Comparison of ENCODE assay signal across 8 cellular contexts in the genomic region with DNA sequence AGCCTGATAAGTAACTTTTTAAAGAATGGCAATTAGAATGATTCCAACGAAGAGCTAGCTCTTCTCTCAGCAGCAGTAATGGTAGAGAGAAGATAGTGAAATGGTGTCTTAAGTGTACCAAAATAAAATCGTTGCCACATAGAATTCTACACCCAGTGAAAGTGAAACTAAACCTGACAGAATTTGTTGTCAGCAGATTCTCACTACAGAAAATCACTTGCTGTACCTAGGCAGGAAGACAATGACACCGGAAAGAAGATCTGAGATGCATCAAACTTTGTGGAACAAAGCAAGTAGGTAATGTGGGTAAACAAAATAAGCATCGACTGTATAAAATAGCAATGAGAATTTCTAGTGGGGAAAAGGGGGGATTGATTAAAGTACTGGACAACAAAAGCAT. TPM values are rescaled to one million over a fixed set of nuclear protein-coding genes. Genes with fewer than 3 reads are reported as not detected.
A peak's percentile ranks its signal among the peaks of the same experiment; 100 is the strongest.
DNase-seq lines count a peak whose midpoint lies in the region; ATAC-seq and TF ChIP-seq lines count a peak whose summit lies in the region.
"Had no signal": no experiment of that assay in that cellular context is flagged by ENCODE, and none has a peak within 500 bp of the region (broad histone marks: within the 10 kb centered on the region; RNA-seq: fewer than 3 reads in every experiment).

No MANE protein-coding gene starts in this region.

- TF ChIP-seq CTCF in GM13977 (IDR thresholded peaks at IDR 0.05; ENCODE audit: extremely low read depth, insufficient read depth, missing control alignments) (no peak), HFFc6 (IDR thresholded peaks at IDR 0.05) (no peak), osteoblast (IDR thresholded peaks at IDR 0.05; ENCODE audit: extremely low read depth, low read depth, low read length) (no peak), GM23338 (conservative IDR thresholded peaks at IDR 0.05; ENCODE audit: low read depth in 2 of 2) (no peak), chondrocyte (IDR thresholded peaks at IDR 0.05) (no peak)

- H3K4me3 ChIP-seq in osteoblast (ENCODE audit: insufficient read depth, low read length): peak overlapping the region; percentile 51
- no peak overlapping the region for H3K4me3 ChIP-seq in GM23338

- no peaks in the 10 kb centered on the region for H3K27me3 ChIP-seq in osteoblast (ENCODE audit: insufficient read depth, low read length)
- no peaks in the 10 kb centered on the region for H3K27me3 ChIP-seq in GM23338 (ENCODE audit: insufficient read depth)

- H4K20me1 ChIP-seq in osteoblast (ENCODE audit: insufficient read depth, low read length): no peaks in the 10 kb centered on the region
- no peaks in the 10 kb centered on the region for H4K20me1 ChIP-seq in GM23338 (replicated peaks; ENCODE audit: insufficient read depth)

- H3K27me3 Mint-ChIP-seq in HFFc6 (ENCODE audit: insufficient read depth) (peaks cover 10% of the 10 kb centered on the region), GM23338 (ENCODE audit: insufficient read depth, low read depth, poor library complexity) (peaks cover 5% of the 10 kb centered on the region), chondrocyte (ENCODE audit: low read depth) (no peaks in the 10 kb centered on the region)
- no peaks in the 10 kb centered on the region for H3K27me3 Mint-ChIP-seq in activated CD4-positive, alpha-beta memory T cell treated with anti-CD3 and anti-CD28 coated beads for 36 hours

- H3K36me3 Mint-ChIP-seq in HFFc6 (ENCODE audit: low read depth) (0 out of 2 replicates have a peak, but pooled peaks cover 4% of the 10 kb centered on the region), GM23338 (ENCODE audit: low read depth) (peaks cover 4% of the 10 kb centered on the region; the same call in 1 of the 3 replicates), chondrocyte (ENCODE audit: low read depth) (peaks cover 1% of the 10 kb centered on the region)
- H3K36me3 Mint-ChIP-seq in activated CD4-positive, alpha-beta memory T cell treated with anti-CD3 and anti-CD28 coated beads for 36 hours: peaks cover 4% of the 10 kb centered on the region

- POLR2A ChIA-PET in activated CD4-positive, alpha-beta memory T cell treated with anti-CD3 and anti-CD28 coated beads for 36 hours (lab: Charles Lee): no interaction called here

- no peaks in the 10 kb centered on the region for H3K9me2 ChIP-seq in GM23338 (ENCODE audit: insufficient read depth)

- intact Hi-C loops in activated CD4-positive, alpha-beta memory T cell treated with anti-CD3 and anti-CD28 coated beads for 36 hours (cut with micrococcal nuclease): no loop called here

- H3K4me2 ChIP-seq in osteoblast (ENCODE audit: insufficient read depth, low read length) (peak overlapping the region; percentile 70), GM23338 (no peak overlapping the region)

- peak; percentile 47 for DNase-seq in GM13977 (ENCODE audit: low spot score)
- no peak for DNase-seq in HFFc6
- DNase-seq in activated CD4-positive, alpha-beta memory T cell treated with anti-CD3 and anti-CD28 coated beads for 36 hours: no peak
- DNase-seq in osteoblast (ENCODE audit: insufficient read length, low spot score, missing footprints): no peak
- DNase-seq in GM23338 (ENCODE audit: low spot score): no peak
- no peak for DNase-seq in chondrocyte (ENCODE audit: low spot score)

- H3K4me3 Mint-ChIP-seq in HFFc6 (peak overlapping the region; percentile 71), GM23338 (no peak overlapping the region), chondrocyte (ENCODE audit: unreplicated experiment) (no peak overlapping the region)
- peak overlapping the region; percentile 34 for H3K4me3 Mint-ChIP-seq in activated CD4-positive, alpha-beta memory T cell treated with anti-CD3 and anti-CD28 coated beads for 36 hours

- CTCF ChIA-PET in activated CD4-positive, alpha-beta memory T cell treated with anti-CD3 and anti-CD28 coated beads for 36 hours (lab: Charles Lee): interaction anchor here (1.3 to 2.3 kb wide), 4 partner anchors 9 to 425 kb away, joined by 4 to 10 read pairs (median 8); no protein-coding TSS in a partner anchor

- peaks cover under 1% of the 10 kb centered on the region for H3K9me3 ChIP-seq in osteoblast (ENCODE audit: low read depth, low read length)

- in situ Hi-C loops in GM13977 (cut with MboI; ENCODE audit: low pct_unique_long_range_greater_than_20kb, low sequenced_read_pairs, unreplicated experiment): no loop called here

- no peak for ATAC-seq in GM23338
- no peak for ATAC-seq in GM21381 (IDR thresholded peaks at IDR 0.05; ENCODE audit: unreplicated experiment)

- H3K27ac ChIP-seq in osteoblast (ENCODE audit: low read depth, low read length): no peak overlapping the region
- no peak overlapping the region for H3K27ac ChIP-seq in GM23338 (ENCODE audit: low read depth)

- peak overlapping the region; percentile 89 for H2AFZ ChIP-seq in osteoblast (ENCODE audit: low read length)
- H2AFZ ChIP-seq in GM23338: no peak overlapping the region

- no peaks in the 10 kb centered on the region for H3F3A ChIP-seq in GM23338 (replicated peaks; ENCODE audit: low read depth)

- H3K27ac Mint-ChIP-seq in HFFc6 (no peak overlapping the region), GM23338 (no peak overlapping the region), chondrocyte (ENCODE audit: unreplicated experiment) (no peak overlapping the region)
- H3K27ac Mint-ChIP-seq in activated CD4-positive, alpha-beta memory T cell treated with anti-CD3 and anti-CD28 coated beads for 36 hours: peak overlapping the region; percentile 57

- no peaks in the 10 kb centered on the region for H3K36me3 ChIP-seq in osteoblast (ENCODE audit: insufficient read depth, low read length)
- H3K36me3 ChIP-seq in GM23338 (ENCODE audit: insufficient read depth): no peaks in the 10 kb centered on the region

- H3K4me1 Mint-ChIP-seq in HFFc6 (ENCODE audit: low read depth) (peaks cover 8% of the 10 kb centered on the region; the same call in 1 of the 2 replicates), GM23338 (no peaks in the 10 kb centered on the region; the same call in 2 of the 3 replicates), chondrocyte (ENCODE audit: low read depth) (peaks cover 12% of the 10 kb centered on the region)
- H3K4me1 Mint-ChIP-seq in activated CD4-positive, alpha-beta memory T cell treated with anti-CD3 and anti-CD28 coated beads for 36 hours (ENCODE audit: low read depth): peaks cover 17% of the 10 kb centered on the region

- H3K4me1 ChIP-seq in osteoblast (ENCODE audit: insufficient read depth, low read length) (no peaks in the 10 kb centered on the region), GM23338 (ENCODE audit: insufficient read depth) (no peaks in the 10 kb centered on the region)

- H3K79me2 ChIP-seq in osteoblast (ENCODE audit: insufficient read depth, low read length) (no peaks in the 10 kb centered on the region), GM23338 (replicated peaks; ENCODE audit: insufficient read depth) (no peaks in the 10 kb centered on the region)

- H3K9me3 Mint-ChIP-seq in HFFc6: peaks cover 4% of the 10 kb centered on the region; the same call in 1 of the 2 replicates
- peaks cover 15% of the 10 kb centered on the region for H3K9me3 Mint-ChIP-seq in activated CD4-positive, alpha-beta memory T cell treated with anti-CD3 and anti-CD28 coated beads for 36 hours
- peaks cover 15% of the 10 kb centered on the region; the same call in 2 of the 3 replicates for H3K9me3 Mint-ChIP-seq in GM23338
- peaks cover 22% of the 10 kb centered on the region for H3K9me3 Mint-ChIP-seq in chondrocyte (ENCODE audit: low read depth)

TF ChIP-seq in GM23338, 12 proteins besides CTCF, POLR2A, EP300 and RAD21 (continues in another document):
- TF ChIP-seq, protein P1, sequence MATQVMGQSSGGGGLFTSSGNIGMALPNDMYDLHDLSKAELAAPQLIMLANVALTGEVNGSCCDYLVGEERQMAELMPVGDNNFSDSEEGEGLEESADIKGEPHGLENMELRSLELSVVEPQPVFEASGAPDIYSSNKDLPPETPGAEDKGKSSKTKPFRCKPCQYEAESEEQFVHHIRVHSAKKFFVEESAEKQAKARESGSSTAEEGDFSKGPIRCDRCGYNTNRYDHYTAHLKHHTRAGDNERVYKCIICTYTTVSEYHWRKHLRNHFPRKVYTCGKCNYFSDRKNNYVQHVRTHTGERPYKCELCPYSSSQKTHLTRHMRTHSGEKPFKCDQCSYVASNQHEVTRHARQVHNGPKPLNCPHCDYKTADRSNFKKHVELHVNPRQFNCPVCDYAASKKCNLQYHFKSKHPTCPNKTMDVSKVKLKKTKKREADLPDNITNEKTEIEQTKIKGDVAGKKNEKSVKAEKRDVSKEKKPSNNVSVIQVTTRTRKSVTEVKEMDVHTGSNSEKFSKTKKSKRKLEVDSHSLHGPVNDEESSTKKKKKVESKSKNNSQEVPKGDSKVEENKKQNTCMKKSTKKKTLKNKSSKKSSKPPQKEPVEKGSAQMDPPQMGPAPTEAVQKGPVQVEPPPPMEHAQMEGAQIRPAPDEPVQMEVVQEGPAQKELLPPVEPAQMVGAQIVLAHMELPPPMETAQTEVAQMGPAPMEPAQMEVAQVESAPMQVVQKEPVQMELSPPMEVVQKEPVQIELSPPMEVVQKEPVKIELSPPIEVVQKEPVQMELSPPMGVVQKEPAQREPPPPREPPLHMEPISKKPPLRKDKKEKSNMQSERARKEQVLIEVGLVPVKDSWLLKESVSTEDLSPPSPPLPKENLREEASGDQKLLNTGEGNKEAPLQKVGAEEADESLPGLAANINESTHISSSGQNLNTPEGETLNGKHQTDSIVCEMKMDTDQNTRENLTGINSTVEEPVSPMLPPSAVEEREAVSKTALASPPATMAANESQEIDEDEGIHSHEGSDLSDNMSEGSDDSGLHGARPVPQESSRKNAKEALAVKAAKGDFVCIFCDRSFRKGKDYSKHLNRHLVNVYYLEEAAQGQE (IDR thresholded peaks at IDR 0.05; ENCODE audit: unreplicated experiment): no peak
- no peak for TF ChIP-seq EZH2phosphoT487 (IDR thresholded peaks at IDR 0.05; ENCODE audit: unreplicated experiment)
- no peak for TF ChIP-seq POLR2AphosphoS5 (IDR thresholded peaks at IDR 0.05; ENCODE audit: low read depth)
- TF ChIP-seq ZNF114 (CRISPR knock-in tag; IDR thresholded peaks at IDR 0.05): no peak
- TF ChIP-seq, protein P2, sequence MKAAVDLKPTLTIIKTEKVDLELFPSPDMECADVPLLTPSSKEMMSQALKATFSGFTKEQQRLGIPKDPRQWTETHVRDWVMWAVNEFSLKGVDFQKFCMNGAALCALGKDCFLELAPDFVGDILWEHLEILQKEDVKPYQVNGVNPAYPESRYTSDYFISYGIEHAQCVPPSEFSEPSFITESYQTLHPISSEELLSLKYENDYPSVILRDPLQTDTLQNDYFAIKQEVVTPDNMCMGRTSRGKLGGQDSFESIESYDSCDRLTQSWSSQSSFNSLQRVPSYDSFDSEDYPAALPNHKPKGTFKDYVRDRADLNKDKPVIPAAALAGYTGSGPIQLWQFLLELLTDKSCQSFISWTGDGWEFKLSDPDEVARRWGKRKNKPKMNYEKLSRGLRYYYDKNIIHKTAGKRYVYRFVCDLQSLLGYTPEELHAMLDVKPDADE (IDR thresholded peaks at IDR 0.05): no peak
- no peak for TF ChIP-seq CREB1 (CRISPR knock-in tag; IDR thresholded peaks at IDR 0.05; ENCODE audit: low read depth)

RNA-seq across cellular contexts. Expression of gene EBF1, which starts 20.7 kb away (rescaled TPM):
- total RNA-seq in HFFc6 (2021; fragmentation: NEBNext Ultra II Directional; extraction: Animal tissue kit (Norgen Biotek cat#: 25700)): under 1 TPM in 4 of 6 experiments, not detected in 2; 0.16 to 0.41 (median 0.26) TPM
- total RNA-seq in activated CD4-positive, alpha-beta memory T cell treated with anti-CD3 and anti-CD28 coated beads for 36 hours: not detected
- 66.2 and 72.2 TPM in 2 replicates for total RNA-seq in osteoblast
- 0.38 TPM in 1 of 2 replicates, not detected in the other for total RNA-seq in GM23338 (2014; rRNA removed; shearing (Covaris generic))
- polyA plus RNA-seq in GM23338 (2016; fragmentation: Nextera tagmentation; extraction: Ambion mirVana): 0.28 and 0.53 TPM in 2 replicates
- total RNA-seq in chondrocyte: 60.9 to 71.5 TPM (median 67.9 TPM) in 3 replicates
- polyA plus RNA-seq: keratinocyte had no signal

Comparison
In these comparisons a context has a peak if more than half of its experiments do, and no peak if none do; other contexts are left out.
1. H3K4me3 Mint-ChIP-seq: peak in HFFc6 (single experiment) and activated CD4-positive, alpha-beta memory T cell treated with anti-CD3 and anti-CD28 coated beads for 36 hours (single experiment); none in GM23338 (single experiment) and chondrocyte (single experiment).
2. RNA of gene EBF1, which starts 20.7 kb away (total RNA-seq): 60.9 to 71.5 TPM in chondrocyte and 66.2 to 72.2 TPM in osteoblast; 0.38 TPM in GM23338, 0.16 to 0.41 TPM in HFFc6 and not detected in activated CD4-positive, alpha-beta memory T cell treated with anti-CD3 and anti-CD28 coated beads for 36 hours; every median in the first group is over 10 times any median in the second.